ENCODE assay signal across 8 cellular contexts in genomic region chr7:23298885-23299769, GRCh38. TPM values are rescaled to one million over a fixed set of nuclear protein-coding genes. Genes with fewer than 3 reads are reported as not detected.
A peak's percentile ranks its signal among the peaks of the same experiment; 100 is the strongest.
DNase-seq lines count a peak whose midpoint lies in the region; ATAC-seq and TF ChIP-seq lines count a peak whose summit lies in the region.

MALSU1 (plus strand) TSS chr7:23299339; CDS start chr7:23299353, 14 bp downstream.

- TF ChIP-seq EP300 in upper lobe of left lung (IDR thresholded peaks at IDR 0.05) = no peak

- TF ChIP-seq CTCF in GM13976 (IDR thresholded peaks at IDR 0.05; ENCODE audit: borderline replicate concordance, control extremely low read depth, extremely low read depth, insufficient read depth, missing control alignments) (no peak), heart right ventricle (IDR thresholded peaks at IDR 0.05) (no peak), upper lobe of left lung (IDR thresholded peaks at IDR 0.05) (peak in 2 of 6 experiments; percentile 10 to 19)

- 0 to 1% methylated on average over 59 of the region's 59 CpGs for WGBS in heart right ventricle, 2 donors
- 0 to 1% methylated on average over 25 to 49 of the region's 59 CpGs for WGBS in upper lobe of left lung, 2 donors

- intact Hi-C loops in T-helper 1 cell treated with Interleukin-12 subunit alpha and Interleukin-12 subunit beta and Interleukin-4 antibody, amounts not matched to agents 30 ng/mL and 1 ng/mL, for 36 hours (cut with micrococcal nuclease) = loop anchor here (1.0 to 2.0 kb wide), 12 partner anchors 10 to 476 kb away; partner anchors contain the start of genes CCDC126, HYCC1, KLHL7 and NUP42
- intact Hi-C loops in heart right ventricle (cut with DNase I) (loop anchor here in 1 of 10 donors (10.0 kb wide), 1 partner anchor 186 kb away; no protein-coding TSS in a partner anchor), posterior cingulate gyrus (cut with DNase I) (no loop called here)

- peak in 3 of 4 donors; percentile 88 to 92 (median 89) for TF ChIP-seq POLR2A in upper lobe of left lung (IDR thresholded peaks at IDR 0.05)

- H3K4me1 ChIP-seq in heart right ventricle (peaks cover 0 to 51% (median 31%) of the 10 kb centered on the region in 9 donors), upper lobe of left lung (peaks cover 26 to 43% (median 36%) of the 10 kb centered on the region in 4 donors)

- peak; percentile 97 for DNase-seq in GM13976 (ENCODE audit: low spot score)
- peak; percentile 96 for DNase-seq in NCI-H146 treated with DMSO at 0.1 percent for 48 hours (lab: John Stamatoyannopoulos, UW; ENCODE audit: unreplicated experiment)
- peak; percentile 95 for DNase-seq in amniotic epithelial cell (ENCODE audit: low read depth)
- peak; percentile 96 to 97 for DNase-seq in heart right ventricle
- DNase-seq in posterior cingulate gyrus = peak; percentile 96 to 99 (median 98)
- peak; percentile 95 to 99 for DNase-seq in upper lobe of left lung

- H3K36me3 ChIP-seq in heart right ventricle = peaks cover 0 to 34% (median 4%) of the 10 kb centered on the region in 9 donors
- H3K36me3 ChIP-seq in upper lobe of left lung = peaks cover 0 to 20% (median 2%) of the 10 kb centered on the region in 4 donors

- H3K27ac ChIP-seq in heart right ventricle (peak within 1 kb of the TSS; percentile 32 to 94 (median 84)), upper lobe of left lung (peak within 1 kb of the TSS; percentile 83 to 91 (median 86))

- in situ Hi-C loops in GM13976 (cut with MboI; ENCODE audit: low sequenced_read_pairs, unreplicated experiment) = loop anchor here (25.0 kb wide), 1 partner anchor 413 kb away; the partner anchor contains the start of gene STK31

- H3K4me3 ChIP-seq in heart right ventricle (peak within 1 kb of the TSS; percentile 82 to 97 (median 92)), upper lobe of left lung (peak within 1 kb of the TSS; percentile 68 to 85 (median 84))

- no peaks in the 10 kb centered on the region for H3K9me3 ChIP-seq in heart right ventricle
- no peaks in the 10 kb centered on the region for H3K9me3 ChIP-seq in upper lobe of left lung

- H3K27me3 ChIP-seq in heart right ventricle (no peaks in the 10 kb centered on the region), upper lobe of left lung (no peaks in the 10 kb centered on the region)

- ATAC-seq in HG02870 (IDR thresholded peaks at IDR 0.05; ENCODE audit: unreplicated experiment) (peak; percentile 98), heart right ventricle (peak; percentile 100), upper lobe of left lung (ENCODE audit: low FRiP score in 2 of 2) (peak; percentile 98 to 100)

RNA-seq across cellular contexts. Expression of gene MALSU1, which starts in this region (rescaled TPM):
- total RNA-seq in T-helper 1 cell treated with Interleukin-12 subunit alpha and Interleukin-12 subunit beta and Interleukin-4 antibody, amounts not matched to agents 30 ng/mL and 1 ng/mL, for 36 hours = 49.2 and 56.2 TPM in 2 replicates
- total RNA-seq in heart right ventricle = 100 to 1,000 TPM in 5 of 10 donors, 10 to 100 TPM in 5; 92.2 to 132 (median 99.3) TPM
- polyA plus RNA-seq in heart right ventricle = 100 to 1,000 TPM in 1 of 2 donors, 10 to 100 TPM in 1; 21.4 to 115 TPM
- total RNA-seq in upper lobe of left lung = 10 to 100 TPM; 30.5 to 63.2 (median 44.6) TPM

Comparison
In these comparisons a context has a peak if more than half of its experiments do, and no peak if none do; other contexts are left out.
1. Peak in every context shown above with its lines: DNase-seq, ATAC-seq, H3K4me3 ChIP-seq and H3K27ac ChIP-seq.